In genomic region chr17:42276609-42277341, GRCh38 we compare ENCODE assay signal across 8 cellular contexts. TPM values are rescaled to one million over a fixed set of nuclear protein-coding genes. Genes with fewer than 3 reads are reported as not detected.
A peak's percentile ranks its signal among the peaks of the same experiment; 100 is the strongest.
DNase-seq lines count a peak whose midpoint lies in the region; ATAC-seq and TF ChIP-seq lines count a peak whose summit lies in the region.

No MANE protein-coding gene starts in this region.

- H3K27me3 ChIP-seq in iPS-15b (ENCODE audit: control insufficient read depth, insufficient read depth, low read length), result no peaks in the 10 kb centered on the region

- H3K4me1 ChIP-seq in iPS-15b (ENCODE audit: control insufficient read depth, insufficient read depth, low read length), result peaks cover 31% of the 10 kb centered on the region

- H3K36me3 ChIP-seq in iPS-15b (ENCODE audit: control insufficient read depth, insufficient read depth, low read length), result no peaks in the 10 kb centered on the region

- peak overlapping the region; percentile 37 for H3K9ac ChIP-seq in iPS-15b (ENCODE audit: low read depth, low read length)

- ATAC-seq in HG02970 (IDR thresholded peaks at IDR 0.05; ENCODE audit: low FRiP score, unreplicated experiment), result peak; percentile 32

- no peaks in the 10 kb centered on the region for H3K9me3 ChIP-seq in iPS-15b (ENCODE audit: control insufficient read depth, insufficient read depth, low read length)

- DNase-seq in ELF-1 (ENCODE audit: low read depth, low spot score), result peak; percentile 61
- peak; percentile 92 for DNase-seq in astrocyte of the hippocampus (ENCODE audit: low read depth, low spot score)
- peak; percentile 86 for DNase-seq in retina
- DNase-seq in epidermal melanocyte (ENCODE audit: insufficient read length, low spot score), result no peak
- no peak for DNase-seq in NOMO-1 treated with dmso at 0.1 percent for 144 hours (lab: John Stamatoyannopoulos, UW; ENCODE audit: unreplicated experiment)

- H3K4me3 ChIP-seq in iPS-15b (ENCODE audit: low read depth, low read length), result peak overlapping the region; percentile 72

TF ChIP-seq in PFSK-1, 5 proteins besides CTCF, POLR2A, EP300 and RAD21:
- TF ChIP-seq TAF1 (IDR thresholded peaks at IDR 0.05; ENCODE audit: borderline replicate concordance, insufficient read depth, low read length), result no peak
- peak; percentile 72 to 77 for TF ChIP-seq REST (IDR thresholded peaks at IDR 0.05; ENCODE audit: insufficient read depth in 1 of 2, low read depth in 2 of 2, low read length in 2 of 2)
- TF ChIP-seq SIN3A (IDR thresholded peaks at IDR 0.05; ENCODE audit: borderline replicate concordance, insufficient read depth, low read length), result peak; percentile 45; the same call in 1 of the 2 replicates

RNA-seq across cellular contexts. Expression of gene STAT5B, which starts 0.6 kb away (rescaled TPM):
- 29.8 TPM for polyA plus RNA-seq in PFSK-1 (2012; ENCODE audit: insufficient read length, low read depth)

RNA-seq across cellular contexts. Expression of gene STAT5A, which starts 11.5 kb away (rescaled TPM):
- polyA plus RNA-seq in PFSK-1 (2012; ENCODE audit: insufficient read length, low read depth), result 23.4 TPM

Comparison
In these comparisons a context has a peak if more than half of its experiments do, and no peak if none do; other contexts are left out.
1. DNase-seq: peak in ELF-1 (single experiment), astrocyte of the hippocampus (single experiment) and retina (single experiment); none in epidermal melanocyte (single experiment) and NOMO-1 treated with dmso at 0.1 percent for 144 hours (single experiment).